ENCODE assay signal across 19 cellular contexts in genomic region chr10:15223174-15223573, GRCh38. TPM values are rescaled to one million over a fixed set of nuclear protein-coding genes. Genes with fewer than 3 reads are reported as not detected.
DNase-seq lines count a peak whose midpoint lies in the region; ATAC-seq and TF ChIP-seq lines count a peak whose summit lies in the region.
"Had no signal": no experiment of that assay in that cellular context is flagged by ENCODE, and none has a peak within 500 bp of the region (broad histone marks: within the 10 kb centered on the region; RNA-seq: fewer than 3 reads in every experiment).

No MANE protein-coding gene starts in this region.

- H3K36me3 Mint-ChIP-seq in natural killer cell treated with Interleukin-12 subunit alpha and Interleukin-12 subunit beta and Interleukin-15 and Interleukin-18, amount 100 ng/mL, for 72 hours = no peaks in the 10 kb centered on the region

- no peak overlapping the region for H4K91ac ChIP-seq in IMR-90 (ENCODE audit: insufficient read depth, low read depth, low read length)

- 0 out of 2 replicates have a peak overlapping the region, but pooled peaks have one; percentile 5 for H2BK120ac ChIP-seq in IMR-90 (ENCODE audit: low read depth, low read length)

- peak overlapping the region; percentile 4; the same call in 1 of the 2 replicates for H2AK5ac ChIP-seq in IMR-90 (ENCODE audit: low read depth, low read length)

- H3K36me3 ChIP-seq in IMR-90 (ENCODE audit: control insufficient read depth, insufficient read depth, low read length) (no peaks in the 10 kb centered on the region), brain microvascular endothelial cell (replicated peaks) (no peaks in the 10 kb centered on the region)
- H3K36me3 ChIP-seq: colonic mucosa had no signal

- no peak overlapping the region for H2BK20ac ChIP-seq in IMR-90 (ENCODE audit: low read depth, low read length)

- H2AK9ac ChIP-seq in IMR-90 (replicated peaks; ENCODE audit: low read depth, low read length, poor library complexity) = peak overlapping the region; percentile 7

- no peaks in the 10 kb centered on the region for H3K4me1 Mint-ChIP-seq in natural killer cell treated with Interleukin-12 subunit alpha and Interleukin-12 subunit beta and Interleukin-15 and Interleukin-18, amount 100 ng/mL, for 72 hours (ENCODE audit: low read depth in 2 of 2)

- no peaks in the 10 kb centered on the region for H4K20me1 ChIP-seq in IMR-90 (ENCODE audit: insufficient read depth, low read length)

- POLR2A ChIA-PET in AG04450 (lab: Yijun Ruan, JAX) = interaction anchor here (1.1 kb wide), 1 partner anchor 12 kb away, joined by 3 read pairs; no protein-coding TSS in a partner anchor
- POLR2A ChIA-PET in IMR-90 (lab: Charles Lee; ENCODE audit: unreplicated experiment) = no interaction called here

- no peak overlapping the region for H2BK5ac ChIP-seq in IMR-90 (ENCODE audit: low read depth, low read length, poor library complexity, severe bottlenecking)

- H3K27ac Mint-ChIP-seq in natural killer cell treated with Interleukin-12 subunit alpha and Interleukin-12 subunit beta and Interleukin-15 and Interleukin-18, amount 100 ng/mL, for 72 hours = no peak overlapping the region
- H3K27ac Mint-ChIP-seq: CD4-positive, alpha-beta T cell; progenitor cell of endocrine pancreas had no signal

- H3K23ac ChIP-seq in IMR-90 (ENCODE audit: low read depth, low read length) = no peak overlapping the region

- H3K27ac ChIP-seq in AG04450 (ENCODE audit: low read depth, low read length) (peak overlapping the region; percentile 47), IMR-90 (ENCODE audit: insufficient read depth, low read length) (no peak overlapping the region), brain microvascular endothelial cell (peak overlapping the region; percentile 52)
- H3K27ac ChIP-seq: colonic mucosa, RWPE1 had no signal

- H3K9me1 ChIP-seq in IMR-90 (ENCODE audit: insufficient read depth, low read length) = peaks cover 6% of the 10 kb centered on the region; the same call in 1 of the 2 replicates

- H4K8ac ChIP-seq in IMR-90 (ENCODE audit: low read depth in 2 of 2, low read length in 2 of 2) = no peak overlapping the region

- H3K4ac ChIP-seq in IMR-90 (ENCODE audit: low read depth, low read length) = no peak overlapping the region

- 47% methylated on average over 3 of the region's 6 CpGs; no CpG with 5 or more reads in 1 of the 2 experiments for WGBS in IMR-90 (ENCODE audit: extremely low coverage in 2 of 2, insufficient read length in 1 of 2), 2 experiments

- H2AFZ ChIP-seq in IMR-90 (replicated peaks; ENCODE audit: low read length, poor library complexity) = peak overlapping the region; percentile 58

- H3K56ac ChIP-seq in IMR-90 (ENCODE audit: extremely low read depth, insufficient read depth, low read length) = no peak overlapping the region

- H3K4me3 Mint-ChIP-seq in natural killer cell treated with Interleukin-12 subunit alpha and Interleukin-12 subunit beta and Interleukin-15 and Interleukin-18, amount 100 ng/mL, for 72 hours = no peak overlapping the region
- H3K4me3 Mint-ChIP-seq: CD4-positive, alpha-beta T cell; naive thymus-derived CD8-positive, alpha-beta T cell had no signal

- peaks cover 0 to 20% of the 10 kb centered on the region in 2 experiments; a peak in 1 of 4 replicates for H3K79me1 ChIP-seq in IMR-90 (ENCODE audit: low read depth in 1 of 2, low read length in 2 of 2)

- no peak overlapping the region for H2BK15ac ChIP-seq in IMR-90 (ENCODE audit: low read depth, low read length)

- intact Hi-C loops in IMR-90 (cut with micrococcal nuclease) = no loop called here

- no peak overlapping the region for H4K5ac ChIP-seq in IMR-90 (ENCODE audit: low read depth, low read length)

- peak; percentile 77 for DNase-seq in AG04450 (ENCODE audit: low read depth, low spot score)
- peak; percentile 93 for DNase-seq in IMR-90
- DNase-seq in brain microvascular endothelial cell = peak; percentile 93
- DNase-seq in glomerular visceral epithelial cell (ENCODE audit: extremely low spot score) = peak; percentile 66
- DNase-seq in 8988T = no peak
- no peak for DNase-seq in natural killer cell treated with Interleukin-12 subunit alpha and Interleukin-12 subunit beta and Interleukin-15 and Interleukin-18, amount 100 ng/mL, for 72 hours (ENCODE audit: low spot score)
- DNase-seq: activated CD4-positive, alpha-beta T cell treated with anti-CD3 and anti-CD28 coated beads, Interleukin-2, amount 50 U/mL, for 1 hour; activated gamma-delta T cell treated with Interleukin-2 at 50 U/mL for 16 hours; CD4-positive, alpha-beta T cell; colonic mucosa; left colon; naive thymus-derived CD8-positive, alpha-beta T cell; NCI-H187; stimulated activated CD4-positive, alpha-beta T cell treated with anti-CD3 and anti-CD28 coated beads, Interleukin-4, amount 100 ng/mL, for 24 hours had no signal

- CTCF ChIA-PET in AG04450 (lab: Charles Lee) (interaction anchor here (1.2 kb wide), 1 partner anchor 14 kb away, joined by 4 read pairs; no protein-coding TSS in a partner anchor), IMR-90 (lab: Yijun Ruan, JAX) (no interaction called here)

- peaks cover 7% of the 10 kb centered on the region; the same call in 1 of the 2 replicates for H3K4me1 ChIP-seq in IMR-90 (ENCODE audit: control insufficient read depth, insufficient read depth, low read length)
- H3K4me1 ChIP-seq: colonic mucosa had no signal

- BruUV-seq in IMR-90 (replicated peaks; lab: Mats Ljungman, UMichigan) = no TSS peak

- H3K4me2 ChIP-seq in IMR-90 (ENCODE audit: low read depth, low read length) = no peak overlapping the region

- dilution Hi-C loops in IMR-90 (cut with HindIII; ENCODE audit: low sequenced_read_pairs, unreplicated experiment) = no loop called here

- H3K4me3 ChIP-seq in AG04450 (ENCODE audit: low read depth, low read length) = no peak overlapping the region
- H3K4me3 ChIP-seq in IMR-90 (ENCODE audit: insufficient read depth, low read depth, low read length) = no peak overlapping the region
- no peak overlapping the region for H3K4me3 ChIP-seq in brain microvascular endothelial cell (ENCODE audit: low read depth, low read length)
- H3K4me3 ChIP-seq: colonic mucosa, K562 had no signal

- no peak overlapping the region for H3K18ac ChIP-seq in IMR-90 (ENCODE audit: low read depth, low read length)

- H3K27me3 ChIP-seq in AG04450 (ENCODE audit: control insufficient read depth, insufficient read depth, low read length) = no peaks in the 10 kb centered on the region
- no peaks in the 10 kb centered on the region for H3K27me3 ChIP-seq in IMR-90 (ENCODE audit: control insufficient read depth, insufficient read depth, low read length)
- H3K27me3 ChIP-seq in brain microvascular endothelial cell (replicated peaks) = no peaks in the 10 kb centered on the region
- H3K27me3 ChIP-seq: colonic mucosa had no signal

- peaks cover 0 to 2% of the 10 kb centered on the region in 2 donors for H3K27me3 Mint-ChIP-seq in natural killer cell treated with Interleukin-12 subunit alpha and Interleukin-12 subunit beta and Interleukin-15 and Interleukin-18, amount 100 ng/mL, for 72 hours
- H3K27me3 Mint-ChIP-seq: CD4-positive, alpha-beta T cell; progenitor cell of endocrine pancreas had no signal

- TF ChIP-seq CTCF in AG04450 (IDR thresholded peaks at IDR 0.05; ENCODE audit: low read depth, low read length) = no peak
- no peak for TF ChIP-seq CTCF in IMR-90 (conservative IDR thresholded peaks at IDR 0.05; ENCODE audit: low read depth, low read length)
- no peak for TF ChIP-seq CTCF in brain microvascular endothelial cell (IDR thresholded peaks at IDR 0.05; ENCODE audit: low read depth, low read length, missing control alignments)

- TF ChIP-seq RAD21 in IMR-90 (IDR thresholded peaks at IDR 0.05; ENCODE audit: low read length) = no peak

- H3K9me3 Mint-ChIP-seq in natural killer cell treated with Interleukin-12 subunit alpha and Interleukin-12 subunit beta and Interleukin-15 and Interleukin-18, amount 100 ng/mL, for 72 hours = peaks cover 4% of the 10 kb centered on the region

- no peak for TF ChIP-seq POLR2A in IMR-90 (IDR thresholded peaks at IDR 0.05; ENCODE audit: low read depth, low read length)

- H3K14ac ChIP-seq in IMR-90 (replicated peaks; ENCODE audit: low read depth, low read length) = no peak overlapping the region

- no peak overlapping the region for H3K9ac ChIP-seq in IMR-90 (ENCODE audit: low read depth, low read length)

- in situ Hi-C loops in IMR-90 (cut with MboI; ENCODE audit: low sequenced_read_pairs) = no loop called here
- in situ Hi-C loops in brain microvascular endothelial cell (cut with HindIII; ENCODE audit: low pct_ligation_motif_present, low sequenced_read_pairs) = no loop called here

- H3K9me3 ChIP-seq in AG04450 (ENCODE audit: control insufficient read depth, insufficient read depth, low read length) = peaks cover 14% of the 10 kb centered on the region
- no peaks in the 10 kb centered on the region for H3K9me3 ChIP-seq in IMR-90 (ENCODE audit: control insufficient read depth, insufficient read depth, low read length)
- H3K9me3 ChIP-seq: colonic mucosa had no signal

- peak; percentile 94 for ATAC-seq in IMR-90 (ENCODE audit: low read depth)
- ATAC-seq in HG03039 (IDR thresholded peaks at IDR 0.05; ENCODE audit: unreplicated experiment) = no peak
- no peak for ATAC-seq in natural killer cell treated with Interleukin-12 subunit alpha and Interleukin-12 subunit beta and Interleukin-15 and Interleukin-18, amount 100 ng/mL, for 72 hours
- ATAC-seq in HG02678 (IDR thresholded peaks at IDR 0.05; ENCODE audit: unreplicated experiment) = no peak
- ATAC-seq: K562; left colon; naive thymus-derived CD8-positive, alpha-beta T cell had no signal

TF ChIP-seq in IMR-90, 13 proteins besides CTCF, POLR2A, EP300 and RAD21:
- TF ChIP-seq RCOR1 (IDR thresholded peaks at IDR 0.05; ENCODE audit: insufficient replicate concordance, low read length) = peak; percentile 32
- TF ChIP-seq MAZ (IDR thresholded peaks at IDR 0.05; ENCODE audit: borderline replicate concordance, low read depth, low read length) = no peak
- peak; percentile 20; the same call in 1 of the 2 replicates for TF ChIP-seq NFE2L2 (IDR thresholded peaks at IDR 0.05; ENCODE audit: low read depth, low read length)

RNA-seq across cellular contexts. Expression of gene NMT2, which starts 54.7 kb away (rescaled TPM):
- polyA plus RNA-seq in AG04450 (2011; rRNA removed) (36.3 and 38.2 TPM in 2 replicates), IMR-90 (2012; rRNA removed) (15.5 and 18.7 TPM in 2 replicates)
- polyA minus RNA-seq in AG04450 (2011; rRNA and poly(A)+ RNA removed) = 15.5 and 19.3 TPM in 2 replicates
- total RNA-seq in IMR-90 (2012; rRNA removed) = 41.0 and 51.9 TPM in 2 replicates
- 5.5 and 9.5 TPM in 2 replicates for polyA plus RNA-seq in IMR-90 (2012; cell fraction: cytosol; rRNA removed)
- polyA plus RNA-seq in IMR-90 (2012; cell fraction: nucleus; rRNA removed; ENCODE audit: low replicate concordance) = 6.7 and 28.2 TPM in 2 replicates
- total RNA-seq in natural killer cell treated with Interleukin-12 subunit alpha and Interleukin-12 subunit beta and Interleukin-15 and Interleukin-18, amount 100 ng/mL, for 72 hours = 1 to 10 TPM; 3.4 to 8.6 TPM

Comparison
In these comparisons a context has a peak if more than half of its experiments do, and no peak if none do; other contexts are left out.
1. DNase-seq: peak in AG04450 (single experiment), IMR-90 (single experiment), brain microvascular endothelial cell (single experiment) and glomerular visceral epithelial cell (single experiment); none in 8988T (single experiment) and natural killer cell treated with Interleukin-12 subunit alpha and Interleukin-12 subunit beta and Interleukin-15 and Interleukin-18, amount 100 ng/mL, for 72 hours (single experiment).